Comparison of ENCODE assay signal across 25 cellular contexts in the genomic region with DNA sequence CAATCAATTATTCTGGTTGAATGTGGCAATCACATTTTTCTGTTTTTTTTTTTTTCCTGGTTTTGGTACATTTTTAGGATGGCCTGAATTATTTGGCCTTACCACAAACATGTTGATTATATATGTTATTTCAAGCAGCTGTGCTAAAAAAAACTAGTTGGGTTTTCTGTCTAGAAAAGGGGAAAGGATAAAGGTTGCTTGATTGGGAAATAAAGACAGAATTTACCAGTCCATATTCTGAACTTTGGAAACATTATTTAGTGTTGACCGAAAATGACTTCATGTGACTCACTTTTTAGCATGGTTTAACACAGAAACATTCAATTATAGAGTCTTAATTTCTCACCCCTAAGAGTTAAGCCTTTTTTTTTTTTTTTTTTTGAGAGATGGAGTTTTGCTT. TPM values are rescaled to one million over a fixed set of nuclear protein-coding genes. Genes with fewer than 3 reads are reported as not detected.
DNase-seq lines count a peak whose midpoint lies in the region; ATAC-seq, FAIRE-seq and TF ChIP-seq lines count a peak whose summit lies in the region.
"Had no signal": no experiment of that assay in that cellular context is flagged by ENCODE, and none has a peak within 500 bp of the region (broad histone marks: within the 10 kb centered on the region; RNA-seq: fewer than 3 reads in every experiment).

No MANE protein-coding gene starts in this region.

- WGBS in smooth muscle cell (ENCODE audit: low lambda C conversion rate), result 86% methylated on average over 1 of the region's 1 CpG

- peaks cover 32% of the 10 kb centered on the region for H3F3A ChIP-seq in smooth muscle cell (ENCODE audit: low read depth)

- TF ChIP-seq CTCF in fibroblast of mammary gland (conservative IDR thresholded peaks at IDR 0.05; ENCODE audit: control insufficient read depth, insufficient read depth, low read depth, low read length), result no peak
- TF ChIP-seq CTCF in smooth muscle cell (IDR thresholded peaks at IDR 0.05; ENCODE audit: borderline replicate concordance, insufficient read depth, poor library complexity, severe bottlenecking), result no peak

- peaks cover 79% of the 10 kb centered on the region for H3K4me1 Mint-ChIP-seq in activated T-cell treated with anti-CD3 and anti-CD28 coated beads, Interleukin-2, amount 50 U/mL, for 4 hours (ENCODE audit: low read depth)
- H3K4me1 Mint-ChIP-seq in T-cell, result peaks cover 76 to 87% (median 83%) of the 10 kb centered on the region in 3 donors

- H3K27me3 Mint-ChIP-seq in activated T-cell treated with anti-CD3 and anti-CD28 coated beads, Interleukin-2, amount 50 U/mL, for 4 hours (ENCODE audit: low read depth), result no peaks in the 10 kb centered on the region
- H3K27me3 Mint-ChIP-seq in T-cell, result no peaks in the 10 kb centered on the region

- H3K27ac ChIP-seq in smooth muscle cell (ENCODE audit: low read depth), result peak overlapping the region; percentile 91
- H3K27ac ChIP-seq: BLaER1 treated with 17β-estradiol and CSF1 and Interleukin-3, amounts not matched to agents 10 nM and 100 nM; left lung; prostate gland; RWPE1 had no signal

- CTCF ChIA-PET in T-cell (lab: Charles Lee), result interaction anchor here in 1 of 2 donors (1.1 to 1.4 kb wide), 2 partner anchors 8 to 11 kb away, joined by 4 read pairs; no protein-coding TSS in a partner anchor

- no peak for FAIRE-seq in H54 (lab: Jason Lieb, UNC)
- FAIRE-seq: A204.1 had no signal

- no peaks in the 10 kb centered on the region for H3K9me3 Mint-ChIP-seq in activated T-cell treated with anti-CD3 and anti-CD28 coated beads, Interleukin-2, amount 50 U/mL, for 4 hours
- no peaks in the 10 kb centered on the region for H3K9me3 Mint-ChIP-seq in T-cell
- H3K9me3 Mint-ChIP-seq: neural crest cell had no signal

- H3K4me1 ChIP-seq in smooth muscle cell (ENCODE audit: low read depth), result peaks cover 45% of the 10 kb centered on the region

- ATAC-seq in activated T-cell treated with anti-CD3 and anti-CD28 coated beads, Interleukin-2, amount 50 U/mL, for 4 hours, result no peak
- ATAC-seq in T-cell (replicated peaks in 1 of 4), result no peak

- H3K27me3 ChIP-seq in smooth muscle cell (ENCODE audit: low read depth), result no peaks in the 10 kb centered on the region
- H3K27me3 ChIP-seq: BLaER1 treated with 17β-estradiol and CSF1 and Interleukin-3, amounts not matched to agents 10 nM and 100 nM; left lung; stomach had no signal

- H3K27ac Mint-ChIP-seq in T-cell, result no peak overlapping the region

- no peak overlapping the region for H3K4me3 ChIP-seq in fibroblast of mammary gland (ENCODE audit: control insufficient read depth, low read depth, low read length)
- no peak overlapping the region for H3K4me3 ChIP-seq in smooth muscle cell
- H3K4me3 ChIP-seq: BLaER1 treated with 17β-estradiol and CSF1 and Interleukin-3, amounts not matched to agents 10 nM and 100 nM; left lung; prostate gland; stomach had no signal

- H3K9ac ChIP-seq in smooth muscle cell (ENCODE audit: low read depth), result no peak overlapping the region
- H3K9ac ChIP-seq: BLaER1 treated with 17β-estradiol and CSF1 and Interleukin-3, amounts not matched to agents 10 nM and 100 nM had no signal

- H4K20me1 ChIP-seq in smooth muscle cell (ENCODE audit: low read depth), result peaks cover 100% of the 10 kb centered on the region

- H3K36me3 ChIP-seq in smooth muscle cell (ENCODE audit: low read depth), result peaks cover 28% of the 10 kb centered on the region
- H3K36me3 ChIP-seq: prostate gland had no signal

- POLR2A ChIA-PET in T-cell (lab: Charles Lee), result interaction anchor here in 1 of 2 donors (0.6 kb wide), 1 partner anchor 17 kb away, joined by 3 read pairs; no protein-coding TSS in a partner anchor

- no peak for TF ChIP-seq POLR2A in H54 (IDR thresholded peaks at IDR 0.05; ENCODE audit: low read depth, low read length)

- no peak for DNase-seq in activated T-cell treated with anti-CD3 and anti-CD28 coated beads, Interleukin-2, amount 50 U/mL, for 4 hours
- DNase-seq in activated T-cell treated with anti-CD3 and anti-CD28 coated beads, Interleukin-2, amount 50 U/mL, for 48 hours, result no peak
- DNase-seq in T-cell, result no peak
- DNase-seq in fibroblast of mammary gland (ENCODE audit: low read depth), result peak; percentile 43
- DNase-seq in smooth muscle cell (lab: John Stamatoyannopoulos, UW; ENCODE audit: unreplicated experiment), result no peak
- no peak for DNase-seq in retina
- no peak for DNase-seq in H54 (ENCODE audit: insufficient read length, low spot score)
- DNase-seq in NCI-H2227 (lab: John Stamatoyannopoulos, UW; ENCODE audit: unreplicated experiment), result no peak
- DNase-seq: activated CD4-positive, CD25-positive, alpha-beta regulatory T cell treated with anti-CD3 and anti-CD28 coated beads, Interleukin-2, amount 50 U/mL, for 72 hours; activated CD8-positive, alpha-beta memory T cell treated with anti-CD3 and anti-CD28 coated beads for 24 hours; activated effector memory CD4-positive, alpha-beta T cell treated with Interleukin-2 at 50 U/mL for 16 hours; anterior cingulate cortex; cerebellar nuclear complex; effector CD8-positive, alpha-beta T cell; left lung; NCI-H1417; NCI-H526; stimulated activated CD4-positive, alpha-beta T cell treated with anti-CD3 and anti-CD28 coated beads, Interleukin-4, amount 100 ng/mL, for 4 hours; stomach; T1000 had no signal

- H3K4me3 Mint-ChIP-seq in activated T-cell treated with anti-CD3 and anti-CD28 coated beads, Interleukin-2, amount 50 U/mL, for 4 hours, result peak overlapping the region; percentile 38
- H3K4me3 Mint-ChIP-seq in T-cell, result peak overlapping the region; percentile 13 to 24 (median 17)

- H3K79me2 ChIP-seq in smooth muscle cell (ENCODE audit: low read depth), result peaks cover 100% of the 10 kb centered on the region

- H2AFZ ChIP-seq in smooth muscle cell (ENCODE audit: low read depth), result no peak overlapping the region

- H3K36me3 Mint-ChIP-seq in activated T-cell treated with anti-CD3 and anti-CD28 coated beads, Interleukin-2, amount 50 U/mL, for 4 hours (ENCODE audit: insufficient read depth), result peaks cover 18% of the 10 kb centered on the region
- peaks cover 39% of the 10 kb centered on the region for H3K36me3 Mint-ChIP-seq in T-cell

- H3K9me3 ChIP-seq in smooth muscle cell (replicated peaks; ENCODE audit: low read depth), result no peaks in the 10 kb centered on the region
- H3K9me3 ChIP-seq: BLaER1 treated with 17β-estradiol and CSF1 and Interleukin-3, amounts not matched to agents 10 nM and 100 nM; left lung; prostate gland; stomach had no signal

- H3K4me2 ChIP-seq in smooth muscle cell, result peak overlapping the region; percentile 92

RNA-seq across cellular contexts. Expression of gene MORF4L1, which starts 8.1 kb away (rescaled TPM):
- total RNA-seq in activated T-cell treated with anti-CD3 and anti-CD28 coated beads, Interleukin-2, amount 50 U/mL, for 4 hours, result 100 to 1,000 TPM; 224 to 276 (median 236) TPM
- total RNA-seq in T-cell (100 to 1,000 TPM; 208 to 388 (median 232) TPM), smooth muscle cell (399 and 436 TPM in 2 replicates)
- polyA plus RNA-seq in smooth muscle cell, result 435 and 457 TPM in 2 replicates
